24 cellular contexts compared by ENCODE assay signal in genomic region chr10:13681963-13682362, GRCh38.
DNase-seq lines count a peak whose midpoint lies in the region; ATAC-seq and TF ChIP-seq lines count a peak whose summit lies in the region.
"Had no signal": no experiment of that assay in that cellular context is flagged by ENCODE, and none has a peak within 500 bp of the region (broad histone marks: within the 10 kb centered on the region; RNA-seq: fewer than 3 reads in every experiment).

No MANE protein-coding gene starts in this region.

- no peak overlapping the region for H3K4me3 Mint-ChIP-seq in WTC11
- no peak overlapping the region for H3K4me3 Mint-ChIP-seq in nephron
- H3K4me3 Mint-ChIP-seq in progenitor cell of endocrine pancreas (ENCODE audit: low read depth) = no peak overlapping the region
- H3K4me3 Mint-ChIP-seq: B cell; CD8-positive, alpha-beta memory T cell had no signal

- POLR2A ChIA-PET in WTC11 (lab: Charles Lee) = interaction anchor here (0.6 kb wide), 1 partner anchor 399 kb away, joined by 3 read pairs; no protein-coding TSS in a partner anchor

- H3K36me3 Mint-ChIP-seq in WTC11 (no peaks in the 10 kb centered on the region; the same call in 1 of the 2 replicates), nephron (ENCODE audit: low read depth) (peaks cover 76% of the 10 kb centered on the region), progenitor cell of endocrine pancreas (ENCODE audit: insufficient read depth) (peaks cover 33% of the 10 kb centered on the region)
- no peaks in the 10 kb centered on the region for H3K36me3 Mint-ChIP-seq in activated naive CD4-positive, alpha-beta T cell treated with anti-CD3 and anti-CD28 coated beads, Interleukin-2, amount 50 U/mL, for 72 hours
- H3K36me3 Mint-ChIP-seq: CD8-positive, alpha-beta memory T cell had no signal

- H3K9me3 ChIP-seq in colonic mucosa = no peaks in the 10 kb centered on the region
- H3K9me3 ChIP-seq: A549, SJCRH30 had no signal

- H3K4me1 ChIP-seq in colonic mucosa = no peaks in the 10 kb centered on the region

- peaks cover 3% of the 10 kb centered on the region for H3K36me3 ChIP-seq in colonic mucosa
- H3K36me3 ChIP-seq: SJCRH30 had no signal

- no peak overlapping the region for H3K27ac Mint-ChIP-seq in WTC11
- peak overlapping the region; percentile 30 to 74 (median 41) for H3K27ac Mint-ChIP-seq in nephron
- peak overlapping the region; percentile 76 for H3K27ac Mint-ChIP-seq in progenitor cell of endocrine pancreas
- no peak overlapping the region for H3K27ac Mint-ChIP-seq in activated naive CD4-positive, alpha-beta T cell treated with anti-CD3 and anti-CD28 coated beads, Interleukin-2, amount 50 U/mL, for 72 hours
- H3K27ac Mint-ChIP-seq: B cell; CD8-positive, alpha-beta memory T cell had no signal

- H3K9me3 Mint-ChIP-seq in WTC11 = no peaks in the 10 kb centered on the region
- H3K9me3 Mint-ChIP-seq in nephron = no peaks in the 10 kb centered on the region
- H3K9me3 Mint-ChIP-seq in progenitor cell of endocrine pancreas (ENCODE audit: low read depth) = no peaks in the 10 kb centered on the region
- H3K9me3 Mint-ChIP-seq in activated naive CD4-positive, alpha-beta T cell treated with anti-CD3 and anti-CD28 coated beads, Interleukin-2, amount 50 U/mL, for 72 hours = no peaks in the 10 kb centered on the region
- H3K9me3 Mint-ChIP-seq: CD8-positive, alpha-beta memory T cell had no signal

- H3K27ac ChIP-seq in colonic mucosa = no peak overlapping the region
- H3K27ac ChIP-seq: A549, C4-2B, SJCRH30 had no signal

- CTCF ChIA-PET in WTC11 (lab: Charles Lee) = no interaction called here

- no peaks in the 10 kb centered on the region for H3K27me3 ChIP-seq in colonic mucosa
- H3K27me3 ChIP-seq: SJCRH30 had no signal

- no peak overlapping the region for H3K9ac ChIP-seq in colonic mucosa (ENCODE audit: low read depth in 2 of 2, low read length in 2 of 2)

- no peaks in the 10 kb centered on the region for H3K4me1 Mint-ChIP-seq in WTC11
- H3K4me1 Mint-ChIP-seq in nephron = peaks cover 54% of the 10 kb centered on the region
- peaks cover 43% of the 10 kb centered on the region for H3K4me1 Mint-ChIP-seq in progenitor cell of endocrine pancreas (ENCODE audit: low read depth)
- H3K4me1 Mint-ChIP-seq: B cell; CD8-positive, alpha-beta memory T cell had no signal

- no peaks in the 10 kb centered on the region for H3K27me3 Mint-ChIP-seq in WTC11 (ENCODE audit: low read depth)
- no peaks in the 10 kb centered on the region for H3K27me3 Mint-ChIP-seq in nephron (ENCODE audit: low read depth)
- peaks cover 59% of the 10 kb centered on the region for H3K27me3 Mint-ChIP-seq in progenitor cell of endocrine pancreas

- DNase-seq in EH (ENCODE audit: low read depth) (peak; percentile 45), WTC11 (ENCODE audit: low spot score) (no peak), progenitor cell of endocrine pancreas (ENCODE audit: low spot score, unreplicated experiment) (no peak), colonic mucosa (no peak), NAMALWA (ENCODE audit: low spot score) (no peak)
- no peak for DNase-seq in activated naive CD4-positive, alpha-beta T cell treated with anti-CD3 and anti-CD28 coated beads, Interleukin-2, amount 50 U/mL, for 72 hours (ENCODE audit: low spot score in 2 of 2)
- DNase-seq: Calu3; CD8-positive, alpha-beta memory T cell; DMS79 treated with DMSO at 0.1 percent for 48 hours; Karpas-422; NCI-H1436; NCI-H2029; NCI-H446; NCI-H524 treated with DMSO at 0.1 percent for 48 hours; NK-92 treated with Interleukin-12 subunit alpha and Interleukin-12 subunit beta, amount 100 ng/mL, for 24 hours; PC-3; SJCRH30 had no signal

- intact Hi-C loops in colonic mucosa (cut with DNase I) = no loop called here

- no peak for ATAC-seq in WTC11
- no peak for ATAC-seq in GM21515 (IDR thresholded peaks at IDR 0.05; ENCODE audit: unreplicated experiment)
- ATAC-seq in activated naive CD4-positive, alpha-beta T cell treated with anti-CD3 and anti-CD28 coated beads, Interleukin-2, amount 50 U/mL, for 72 hours = no peak
- ATAC-seq: A549, PC-3, Right ventricle myocardium inferior, SK-N-SH treated with all-trans-retinoic acid at 6 μM for 48 hours had no signal

- TF ChIP-seq CTCF in WTC11 (IDR thresholded peaks at IDR 0.05) (no peak), nephron (IDR thresholded peaks at IDR 0.05; ENCODE audit: unreplicated experiment in 3 of 3) (no peak), progenitor cell of endocrine pancreas (IDR thresholded peaks at IDR 0.05; ENCODE audit: unreplicated experiment) (no peak), colonic mucosa (IDR thresholded peaks at IDR 0.05) (no peak)

- no peak overlapping the region for H3K4me3 ChIP-seq in colonic mucosa
- H3K4me3 ChIP-seq: A549, SJCRH30 had no signal

TF ChIP-seq in WTC11, 78 proteins besides CTCF, POLR2A, EP300 and RAD21:
- TF ChIP-seq ZNF121 (CRISPR knock-in tag; IDR thresholded peaks at IDR 0.05) = peak; percentile 56; the same call in 1 of the 2 replicates
- TF ChIP-seq PRRX2 (CRISPR knock-in tag; IDR thresholded peaks at IDR 0.05) = no peak

Comparison
In these comparisons a context has a peak if more than half of its experiments do, and no peak if none do; other contexts are left out.
1. H3K27ac Mint-ChIP-seq: peak in nephron (3 of 3) and progenitor cell of endocrine pancreas (single experiment); none in WTC11 (single experiment) and activated naive CD4-positive, alpha-beta T cell treated with anti-CD3 and anti-CD28 coated beads, Interleukin-2, amount 50 U/mL, for 72 hours (0 of 2).